ENCODE assay signal across 12 cellular contexts in the genomic region with DNA sequence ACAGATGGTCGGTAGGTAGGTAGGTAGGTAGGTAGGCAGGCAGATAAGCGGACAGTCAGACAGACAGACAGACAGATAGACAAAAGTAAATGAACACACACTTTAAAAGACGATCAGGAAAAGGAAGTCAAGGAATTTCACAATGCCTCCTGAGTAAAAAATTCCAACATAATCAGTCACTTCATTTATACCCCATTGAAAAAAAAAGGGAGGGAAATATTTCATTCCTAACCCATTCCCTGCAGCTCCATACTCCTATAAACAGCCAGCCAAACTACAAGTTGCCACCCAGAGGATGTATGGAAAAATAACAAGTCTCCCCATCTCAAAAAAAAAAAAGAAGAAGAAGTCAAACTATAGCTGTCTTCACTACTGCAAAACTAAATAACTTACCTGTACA. TPM values are rescaled to one million over a fixed set of nuclear protein-coding genes. Genes with fewer than 3 reads are reported as not detected.
DNase-seq lines count a peak whose midpoint lies in the region; FAIRE-seq and TF ChIP-seq lines count a peak whose summit lies in the region.
"Had no signal": no experiment of that assay in that cellular context is flagged by ENCODE, and none has a peak within 500 bp of the region (broad histone marks: within the 10 kb centered on the region; RNA-seq: fewer than 3 reads in every experiment).

No MANE protein-coding gene starts in this region.

- intact Hi-C loops in A673 (cut with micrococcal nuclease; ENCODE audit: unreplicated experiment): no loop called here

- peaks cover 22% of the 10 kb centered on the region for H3K4me1 ChIP-seq in A673 (ENCODE audit: insufficient read depth, low read length, poor library complexity, severe bottlenecking)
- H3K4me1 ChIP-seq: right lobe of liver had no signal

- no peaks in the 10 kb centered on the region for H3K36me3 ChIP-seq in A673 (ENCODE audit: insufficient read depth, low read length, poor library complexity, severe bottlenecking)

- TF ChIP-seq CTCF in AG09309 (IDR thresholded peaks at IDR 0.05; ENCODE audit: control insufficient read depth, insufficient read depth, low read depth, low read length, missing control alignments) (no peak), GM10248 (IDR thresholded peaks at IDR 0.05; ENCODE audit: control extremely low read depth, extremely low read depth, low read depth, missing control alignments) (no peak), GM13976 (IDR thresholded peaks at IDR 0.05; ENCODE audit: borderline replicate concordance, control extremely low read depth, extremely low read depth, insufficient read depth, missing control alignments) (no peak), A673 (conservative IDR thresholded peaks at IDR 0.05; ENCODE audit: low read depth, low read length) (no peak)

- CTCF ChIA-PET in GM10248 (lab: Yijun Ruan, JAX) (no interaction called here), A673 (lab: Charles Lee) (interaction anchor here (0.6 kb wide), 1 partner anchor 43 kb away, joined by 3 read pairs; the partner anchor contains the start of gene ZZZ3)

- POLR2A ChIA-PET in GM10248 (lab: Yijun Ruan, JAX) (no interaction called here), A673 (lab: Charles Lee; ENCODE audit: low non-redundant PET) (no interaction called here)

- H3K27ac ChIP-seq in A673 (ENCODE audit: low read depth, low read length, poor library complexity, severe bottlenecking): no peak overlapping the region
- H3K27ac ChIP-seq: right lobe of liver had no signal

- DNase-seq in AG09309 (ENCODE audit: low read depth) (peak; percentile 13), HPDE6-E6E7 (ENCODE audit: extremely low spot score) (peak; percentile 1), astrocyte of the hippocampus (ENCODE audit: low read depth, low spot score) (peak; percentile 12), GM10248 (ENCODE audit: extremely low spot score) (no peak), GM13976 (ENCODE audit: low spot score) (no peak), DMS79 (lab: John Stamatoyannopoulos, UW) (no peak), A673 (ENCODE audit: low spot score) (no peak)
- DNase-seq: activated CD4-positive, CD25-positive, alpha-beta regulatory T cell treated with anti-CD3 and anti-CD28 coated beads, Interleukin-2, amount 50 U/mL, for 72 hours; central memory CD4-positive, alpha-beta T cell; naive B cell; right lobe of liver had no signal

- no peak overlapping the region for H3K4me3 ChIP-seq in AG09309 (ENCODE audit: control insufficient read depth, low read depth, low read length)
- no peak overlapping the region for H3K4me3 ChIP-seq in A673 (ENCODE audit: low read depth, low read length, poor library complexity, severe bottlenecking)
- H3K4me3 ChIP-seq: right lobe of liver had no signal

- no peaks in the 10 kb centered on the region for H3K27me3 ChIP-seq in A673 (replicated peaks; ENCODE audit: insufficient read depth, low read depth, low read length, poor library complexity)
- H3K27me3 ChIP-seq: right lobe of liver had no signal

- no peaks in the 10 kb centered on the region for H3K9me3 ChIP-seq in A673 (ENCODE audit: low read depth, low read length, poor library complexity, severe bottlenecking)
- H3K9me3 ChIP-seq: right lobe of liver had no signal

- FAIRE-seq in islet of Langerhans (lab: Jason Lieb, UNC): peak; percentile 9

- BruUV-seq in A673 (replicated peaks; lab: Mats Ljungman, UMichigan): no TSS peak

- in situ Hi-C loops in GM13976 (cut with MboI; ENCODE audit: low sequenced_read_pairs, unreplicated experiment): no loop called here

RNA-seq across cellular contexts. Expression of gene ZZZ3, which starts 43.4 kb away (rescaled TPM):
- total RNA-seq in A673 (2021): 54.6 and 68.8 TPM in 2 replicates

Comparison
In these comparisons a context has a peak if more than half of its experiments do, and no peak if none do; other contexts are left out.
1. DNase-seq: peak in AG09309 (single experiment), HPDE6-E6E7 (single experiment) and astrocyte of the hippocampus (single experiment); none in GM10248 (single experiment), GM13976 (single experiment), DMS79 (single experiment) and A673 (single experiment).